ENCODE assay signal across 23 cellular contexts in genomic region chr7:143728333-143728862, GRCh38. TPM values are rescaled to one million over a fixed set of nuclear protein-coding genes. Genes with fewer than 3 reads are reported as not detected.
"Had no signal": no experiment of that assay in that cellular context is flagged by ENCODE, and none has a peak within 500 bp of the region (broad histone marks: within the 10 kb centered on the region; RNA-seq: fewer than 3 reads in every experiment).

No MANE protein-coding gene starts in this region.

- DNase-seq: effector memory CD8-positive, alpha-beta T cell; esophagus squamous epithelium; foreskin fibroblast; glutamatergic neuron; islet precursor cell; left lung; lower lobe of right lung; midbrain; occipital lobe; pancreas; right cardiac atrium; small intestine; stimulated activated CD4-positive, alpha-beta T cell treated with anti-CD3 and anti-CD28 coated beads, Interleukin-12 subunit alpha, Interleukin-12 subunit beta, amount 100 ng/mL, for 4 hours; stimulated activated naive CD8-positive, alpha-beta T cell treated with anti-CD3 and anti-CD28 coated beads, Interleukin-15, Interleukin-2, amounts not matched to agents 100 U/mL and 50 U/mL, for 24 hours; thyroid gland had no signal

- H3K36me3 ChIP-seq: gastroesophageal sphincter, left lung, pancreas, thyroid gland had no signal

- H3K27me3 Mint-ChIP-seq: dendritic cell treated with granulocyte-macrophage colony-stimulating factor and Interleukin-4, amounts not matched to agents 40 ng/mL and 50 ng/mL, for 4 days; effector memory CD8-positive, alpha-beta T cell; memory B cell; natural killer cell treated with Interleukin-12 subunit alpha and Interleukin-12 subunit beta and Interleukin-15 and Interleukin-18, amount 100 ng/mL, for 72 hours; progenitor cell of endocrine pancreas; type B pancreatic cell had no signal

- H3K9me3 ChIP-seq: esophagus squamous epithelium, gastroesophageal sphincter, left lung, lower lobe of right lung, pancreas, suprapubic skin, thyroid gland had no signal

- H3K4me1 ChIP-seq: esophagus squamous epithelium, gastroesophageal sphincter, left lung, lower lobe of right lung, pancreas, suprapubic skin, thyroid gland had no signal

- H3K27me3 ChIP-seq: esophagus squamous epithelium, gastroesophageal sphincter, left lung, pancreas, suprapubic skin, thyroid gland had no signal

- H3K27ac ChIP-seq: esophagus squamous epithelium, gastroesophageal sphincter, left lung, lower lobe of right lung, pancreas, suprapubic skin, thyroid gland had no signal

- FAIRE-seq: pancreas, small intestine, urothelium cell line had no signal

- H3K9me3 Mint-ChIP-seq: dendritic cell treated with granulocyte-macrophage colony-stimulating factor and Interleukin-4, amounts not matched to agents 40 ng/mL and 50 ng/mL, for 4 days; effector memory CD8-positive, alpha-beta T cell; memory B cell; natural killer cell treated with Interleukin-12 subunit alpha and Interleukin-12 subunit beta and Interleukin-15 and Interleukin-18, amount 100 ng/mL, for 72 hours; type B pancreatic cell had no signal

- ATAC-seq: gastroesophageal sphincter; natural killer cell treated with Interleukin-12 subunit alpha and Interleukin-12 subunit beta and Interleukin-15 and Interleukin-18, amount 100 ng/mL, for 72 hours had no signal

- H3K27ac Mint-ChIP-seq: dendritic cell treated with granulocyte-macrophage colony-stimulating factor and Interleukin-4, amounts not matched to agents 40 ng/mL and 50 ng/mL, for 4 days; memory B cell; natural killer cell treated with Interleukin-12 subunit alpha and Interleukin-12 subunit beta and Interleukin-15 and Interleukin-18, amount 100 ng/mL, for 72 hours; progenitor cell of endocrine pancreas; type B pancreatic cell had no signal

- H3K4me1 Mint-ChIP-seq: memory B cell had no signal

- H3K36me3 Mint-ChIP-seq: type B pancreatic cell had no signal

- H3K4me3 Mint-ChIP-seq: dendritic cell treated with granulocyte-macrophage colony-stimulating factor and Interleukin-4, amounts not matched to agents 40 ng/mL and 50 ng/mL, for 4 days; effector memory CD8-positive, alpha-beta T cell; memory B cell; natural killer cell treated with Interleukin-12 subunit alpha and Interleukin-12 subunit beta and Interleukin-15 and Interleukin-18, amount 100 ng/mL, for 72 hours; type B pancreatic cell had no signal

- H3K4me3 ChIP-seq: esophagus squamous epithelium, gastroesophageal sphincter, left lung, lower lobe of right lung, pancreas, suprapubic skin, thyroid gland had no signal

RNA-seq across cellular contexts. Expression of gene CTAGE6, which starts 29.1 kb away (rescaled TPM):
- total RNA-seq: occipital lobe, progenitor cell of endocrine pancreas had no signal
- polyA plus RNA-seq: right cardiac atrium, small intestine had no signal
